14 cellular contexts compared by ENCODE assay signal in the genomic region with DNA sequence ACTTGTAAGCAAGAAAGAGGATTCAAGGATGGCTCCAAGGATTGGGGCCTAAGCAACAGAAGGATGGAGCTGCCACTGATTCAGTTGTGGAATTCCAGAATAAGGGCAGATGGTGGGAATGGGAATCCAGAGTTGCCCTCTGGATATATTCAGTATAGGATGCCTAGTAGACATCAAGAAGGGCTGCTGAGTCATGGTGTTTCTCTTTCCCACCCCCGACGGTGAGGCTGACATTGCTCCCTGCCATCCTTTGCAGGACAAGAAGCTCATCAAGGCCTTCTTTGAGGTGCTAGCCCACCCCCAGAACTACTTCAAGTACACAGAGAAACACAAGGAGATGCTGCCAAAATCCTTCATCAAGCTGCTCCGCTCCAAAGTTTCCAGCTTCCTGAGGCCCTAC.
DNase-seq lines count a peak whose midpoint lies in the region; ATAC-seq and TF ChIP-seq lines count a peak whose summit lies in the region.
"Had no signal": no experiment of that assay in that cellular context is flagged by ENCODE, and none has a peak within 500 bp of the region (broad histone marks: within the 10 kb centered on the region; RNA-seq: fewer than 3 reads in every experiment).

No MANE protein-coding gene starts in this region.

- no peak overlapping the region for H3K4me3 ChIP-seq in BLaER1 treated with 17β-estradiol and CSF1 and Interleukin-3, amounts not matched to agents 10 nM and 100 nM
- no peak overlapping the region for H3K4me3 ChIP-seq in fibroblast of mammary gland (ENCODE audit: control insufficient read depth, low read depth, low read length)
- H3K4me3 ChIP-seq: dorsolateral prefrontal cortex, HAP-1, tibial nerve had no signal

- H3K27ac ChIP-seq in BLaER1 treated with 17β-estradiol and CSF1 and Interleukin-3, amounts not matched to agents 10 nM and 100 nM, result peak overlapping the region in 6 of 11 experiments; percentile 0 to 68 (median 28); a peak in 8 of 22 replicates
- H3K27ac ChIP-seq: tibial nerve had no signal

- no peaks in the 10 kb centered on the region for H3K27me3 ChIP-seq in BLaER1 treated with 17β-estradiol and CSF1 and Interleukin-3, amounts not matched to agents 10 nM and 100 nM
- H3K27me3 ChIP-seq: dorsolateral prefrontal cortex, tibial nerve had no signal

- H3K4me1 ChIP-seq in BLaER1 treated with 17β-estradiol and CSF1 and Interleukin-3, amounts not matched to agents 10 nM and 100 nM, result peaks cover 26 to 44% (median 36%) of the 10 kb centered on the region in 10 experiments
- H3K4me1 ChIP-seq: HAP-1 had no signal

- no peak for ATAC-seq in GM21360 (IDR thresholded peaks at IDR 0.05; ENCODE audit: unreplicated experiment)
- no peak for ATAC-seq in GM21723 (IDR thresholded peaks at IDR 0.05; ENCODE audit: unreplicated experiment)

- DNase-seq in EH (ENCODE audit: low read depth), result peak; percentile 61
- DNase-seq in RPMI8226, result peak; percentile 16
- peak; percentile 27 for DNase-seq in fibroblast of mammary gland (ENCODE audit: low read depth)
- no peak for DNase-seq in cortex of kidney (lab: John Stamatoyannopoulos, UW)
- DNase-seq: dorsolateral prefrontal cortex, Karpas-422, naive B cell, NCI-H1694, NCI-H446 treated with DMSO at 0.1 percent for 48 hours had no signal

- peak overlapping the region; percentile 35 to 72 (median 58) for H3K4me2 ChIP-seq in BLaER1 treated with 17β-estradiol and CSF1 and Interleukin-3, amounts not matched to agents 10 nM and 100 nM

- H3K36me3 ChIP-seq in BLaER1 treated with 17β-estradiol and CSF1 and Interleukin-3, amounts not matched to agents 10 nM and 100 nM, result peaks cover 11 to 51% (median 32%) of the 10 kb centered on the region in 11 experiments

- H4K20me1 ChIP-seq in BLaER1 treated with 17β-estradiol and CSF1 and Interleukin-3, amounts not matched to agents 10 nM and 100 nM, result peaks cover 0 to 40% (median 3%) of the 10 kb centered on the region in 11 experiments; a peak in 11 of 22 replicates

- no peak overlapping the region for H3K9ac ChIP-seq in BLaER1 treated with 17β-estradiol and CSF1 and Interleukin-3, amounts not matched to agents 10 nM and 100 nM

- no peaks in the 10 kb centered on the region for H3K9me3 ChIP-seq in BLaER1 treated with 17β-estradiol and CSF1 and Interleukin-3, amounts not matched to agents 10 nM and 100 nM (replicated peaks in 1 of 11)
- H3K9me3 ChIP-seq: HAP-1, tibial nerve had no signal

- TF ChIP-seq CTCF in fibroblast of mammary gland (conservative IDR thresholded peaks at IDR 0.05; ENCODE audit: control insufficient read depth, insufficient read depth, low read depth, low read length), result no peak
